In genomic region chr5:150197476-150197875, GRCh38 we compare ENCODE assay signal across 9 cellular contexts. TPM values are rescaled to one million over a fixed set of nuclear protein-coding genes. Genes with fewer than 3 reads are reported as not detected.
"Had no signal": no experiment of that assay in that cellular context is flagged by ENCODE, and none has a peak within 500 bp of the region (broad histone marks: within the 10 kb centered on the region; RNA-seq: fewer than 3 reads in every experiment).

No MANE protein-coding gene starts in this region.

- ATAC-seq: GM12878 had no signal

- DNase-seq: GDM1, GF-D8 had no signal

- FAIRE-seq: G401.6, GM12878, GM12891, GM12892, GM18507, GM19239 had no signal

- H3K4me3 ChIP-seq: GM12878 had no signal

RNA-seq across cellular contexts. Expression of gene SLC6A7, which starts 7.6 kb away (rescaled TPM):
- total RNA-seq: G401 had no signal

RNA-seq across cellular contexts. Expression of gene CDX1, which starts 30.9 kb away (rescaled TPM):
- total RNA-seq: G401, GM12878 had no signal
- polyA plus RNA-seq: GM12878 had no signal
